In the genomic region with DNA sequence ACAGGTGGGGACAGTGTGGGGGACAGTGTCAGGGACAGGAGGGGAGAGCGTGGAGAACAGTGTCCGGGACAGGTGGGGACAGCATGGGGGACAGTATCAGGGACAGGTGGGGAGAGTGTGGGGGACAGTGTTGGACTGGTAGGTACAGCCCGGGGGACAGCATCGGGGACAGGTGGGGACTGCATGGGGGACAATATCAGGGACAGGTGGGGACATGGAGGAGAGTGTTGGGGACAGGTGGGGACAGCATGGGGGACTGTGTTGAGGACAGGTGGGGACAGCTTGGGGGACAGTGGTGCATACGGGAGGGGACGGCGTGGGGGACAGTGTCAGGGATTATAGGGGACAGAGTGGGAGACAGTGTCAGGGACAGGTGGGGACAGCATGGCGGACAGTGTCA, we compare ENCODE assay signal across 18 cellular contexts.
DNase-seq lines count a peak whose midpoint lies in the region; ATAC-seq, FAIRE-seq and TF ChIP-seq lines count a peak whose summit lies in the region.
"Had no signal": no experiment of that assay in that cellular context is flagged by ENCODE, and none has a peak within 500 bp of the region (broad histone marks: within the 10 kb centered on the region; RNA-seq: fewer than 3 reads in every experiment).

No MANE protein-coding gene starts in this region.

- H3K36me3 Mint-ChIP-seq in activated B cell treated with CpG ODN at 0.5 μM for 24 hours (ENCODE audit: low read depth), result peaks cover 34% of the 10 kb centered on the region
- H3K36me3 Mint-ChIP-seq: IgD-negative memory B cell had no signal

- intact Hi-C loops in activated B cell treated with CpG ODN at 0.5 μM for 24 hours (cut with micrococcal nuclease), result loop anchor here (10.0 kb wide), 1 partner anchor 54 kb away; no protein-coding TSS in a partner anchor
- intact Hi-C loops in posterior vena cava (cut with DNase I), result no loop called here

- no peak for FAIRE-seq in H54 (lab: Jason Lieb, UNC)
- FAIRE-seq: A204.1, GM12892 had no signal

- H3K9me3 Mint-ChIP-seq in activated B cell treated with CpG ODN at 0.5 μM for 24 hours, result no peaks in the 10 kb centered on the region
- H3K9me3 Mint-ChIP-seq: IgD-negative memory B cell had no signal

- ATAC-seq in activated B cell treated with CpG ODN at 0.5 μM for 24 hours (ENCODE audit: low read depth), result peak; percentile 9
- no peak for ATAC-seq in GM19351 (IDR thresholded peaks at IDR 0.05; ENCODE audit: unreplicated experiment)
- ATAC-seq in GM21526 (IDR thresholded peaks at IDR 0.05; ENCODE audit: low FRiP score, unreplicated experiment), result no peak
- ATAC-seq: Right ventricle myocardium inferior had no signal

- CTCF ChIA-PET in activated B cell treated with CpG ODN at 0.5 μM for 24 hours (lab: Charles Lee), result no interaction called here

- peaks cover 18% of the 10 kb centered on the region for H3K4me1 Mint-ChIP-seq in activated B cell treated with CpG ODN at 0.5 μM for 24 hours

- TF ChIP-seq POLR2A in H54 (IDR thresholded peaks at IDR 0.05; ENCODE audit: low read depth, low read length), result no peak

- H3K4me3 Mint-ChIP-seq in activated B cell treated with CpG ODN at 0.5 μM for 24 hours, result no peak overlapping the region
- H3K4me3 Mint-ChIP-seq: IgD-negative memory B cell had no signal

- in situ Hi-C loops in GM13977 (cut with MboI; ENCODE audit: low pct_unique_long_range_greater_than_20kb, low sequenced_read_pairs, unreplicated experiment), result no loop called here

- TF ChIP-seq CTCF in GM13977 (IDR thresholded peaks at IDR 0.05; ENCODE audit: extremely low read depth, insufficient read depth, missing control alignments), result no peak
- TF ChIP-seq CTCF in activated B cell treated with CpG ODN at 0.5 μM for 24 hours (IDR thresholded peaks at IDR 0.05), result no peak

- peak overlapping the region; percentile 12 for H3K27ac Mint-ChIP-seq in activated B cell treated with CpG ODN at 0.5 μM for 24 hours

- H3K27me3 Mint-ChIP-seq in activated B cell treated with CpG ODN at 0.5 μM for 24 hours, result no peaks in the 10 kb centered on the region
- H3K27me3 Mint-ChIP-seq: IgD-negative memory B cell had no signal

- peak; percentile 3 for DNase-seq in AG20443 (ENCODE audit: low spot score)
- peak; percentile 3 for DNase-seq in GM13977 (ENCODE audit: low spot score)
- no peak for DNase-seq in activated B cell treated with CpG ODN at 0.5 μM for 24 hours
- DNase-seq in posterior vena cava (ENCODE audit: low spot score), result peak; percentile 48
- DNase-seq in stimulated activated CD4-positive, alpha-beta T cell treated with anti-CD3 and anti-CD28 coated beads, Interleukin-2, amount 100 ng/mL, for 24 hours, result no peak
- DNase-seq in H54 (ENCODE audit: insufficient read length, low spot score), result no peak
- DNase-seq: C1 segment of cervical spinal cord, DMS79 treated with DMSO at 0.1 percent for 48 hours, HCEC 1CT, NCI-H187 treated with DMSO at 0.1 percent for 48 hours, NCI-H2171 treated with DMSO at 0.1 percent for 48 hours, NCI-H446 treated with DMSO at 0.1 percent for 48 hours had no signal

- POLR2A ChIA-PET in activated B cell treated with CpG ODN at 0.5 μM for 24 hours (lab: Charles Lee), result no interaction called here

Comparison
In these comparisons a context has a peak if more than half of its experiments do, and no peak if none do; other contexts are left out.
1. DNase-seq: peak in AG20443 (single experiment), GM13977 (single experiment) and posterior vena cava (single experiment); none in activated B cell treated with CpG ODN at 0.5 μM for 24 hours (single experiment), stimulated activated CD4-positive, alpha-beta T cell treated with anti-CD3 and anti-CD28 coated beads, Interleukin-2, amount 100 ng/mL, for 24 hours (0 of 2) and H54 (single experiment).